ENCODE assay signal across 1 cellular context in the genomic region with DNA sequence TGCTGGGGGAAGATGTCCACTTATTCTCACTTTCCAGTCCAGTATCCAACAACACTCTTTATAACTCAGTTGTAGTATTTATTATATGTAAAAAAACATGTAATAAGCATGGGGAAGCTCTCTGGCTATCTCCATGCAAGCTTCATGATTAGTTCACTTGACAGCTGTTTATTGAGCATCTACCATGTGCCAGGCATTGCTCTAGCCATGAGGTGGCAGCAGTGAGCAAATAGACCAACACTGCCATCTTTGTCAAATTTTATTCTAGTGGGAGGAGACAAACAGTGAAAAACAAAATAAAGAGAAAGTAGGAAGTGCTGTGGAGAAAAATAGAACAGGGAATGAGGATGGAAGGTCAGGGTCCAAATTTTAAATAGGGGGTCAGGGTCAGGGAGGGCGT.
TF ChIP-seq lines count a peak whose summit lies in the region.

No MANE protein-coding gene starts in this region.

TF ChIP-seq in GM23338, 12 proteins besides CTCF, POLR2A, EP300 and RAD21 (continued from another document):
- TF ChIP-seq EZH2 (IDR thresholded peaks at IDR 0.05; ENCODE audit: low read depth, unreplicated experiment) (no peak), CREB1 (CRISPR knock-in tag; IDR thresholded peaks at IDR 0.05; ENCODE audit: low read depth) (no peak), NANOG (IDR thresholded peaks at IDR 0.05; ENCODE audit: borderline replicate concordance) (no peak), EZH2phosphoT487 (IDR thresholded peaks at IDR 0.05; ENCODE audit: unreplicated experiment) (no peak), STAT1 (IDR thresholded peaks at IDR 0.05; ENCODE audit: unreplicated experiment) (no peak)
- TF ChIP-seq, protein P1, sequence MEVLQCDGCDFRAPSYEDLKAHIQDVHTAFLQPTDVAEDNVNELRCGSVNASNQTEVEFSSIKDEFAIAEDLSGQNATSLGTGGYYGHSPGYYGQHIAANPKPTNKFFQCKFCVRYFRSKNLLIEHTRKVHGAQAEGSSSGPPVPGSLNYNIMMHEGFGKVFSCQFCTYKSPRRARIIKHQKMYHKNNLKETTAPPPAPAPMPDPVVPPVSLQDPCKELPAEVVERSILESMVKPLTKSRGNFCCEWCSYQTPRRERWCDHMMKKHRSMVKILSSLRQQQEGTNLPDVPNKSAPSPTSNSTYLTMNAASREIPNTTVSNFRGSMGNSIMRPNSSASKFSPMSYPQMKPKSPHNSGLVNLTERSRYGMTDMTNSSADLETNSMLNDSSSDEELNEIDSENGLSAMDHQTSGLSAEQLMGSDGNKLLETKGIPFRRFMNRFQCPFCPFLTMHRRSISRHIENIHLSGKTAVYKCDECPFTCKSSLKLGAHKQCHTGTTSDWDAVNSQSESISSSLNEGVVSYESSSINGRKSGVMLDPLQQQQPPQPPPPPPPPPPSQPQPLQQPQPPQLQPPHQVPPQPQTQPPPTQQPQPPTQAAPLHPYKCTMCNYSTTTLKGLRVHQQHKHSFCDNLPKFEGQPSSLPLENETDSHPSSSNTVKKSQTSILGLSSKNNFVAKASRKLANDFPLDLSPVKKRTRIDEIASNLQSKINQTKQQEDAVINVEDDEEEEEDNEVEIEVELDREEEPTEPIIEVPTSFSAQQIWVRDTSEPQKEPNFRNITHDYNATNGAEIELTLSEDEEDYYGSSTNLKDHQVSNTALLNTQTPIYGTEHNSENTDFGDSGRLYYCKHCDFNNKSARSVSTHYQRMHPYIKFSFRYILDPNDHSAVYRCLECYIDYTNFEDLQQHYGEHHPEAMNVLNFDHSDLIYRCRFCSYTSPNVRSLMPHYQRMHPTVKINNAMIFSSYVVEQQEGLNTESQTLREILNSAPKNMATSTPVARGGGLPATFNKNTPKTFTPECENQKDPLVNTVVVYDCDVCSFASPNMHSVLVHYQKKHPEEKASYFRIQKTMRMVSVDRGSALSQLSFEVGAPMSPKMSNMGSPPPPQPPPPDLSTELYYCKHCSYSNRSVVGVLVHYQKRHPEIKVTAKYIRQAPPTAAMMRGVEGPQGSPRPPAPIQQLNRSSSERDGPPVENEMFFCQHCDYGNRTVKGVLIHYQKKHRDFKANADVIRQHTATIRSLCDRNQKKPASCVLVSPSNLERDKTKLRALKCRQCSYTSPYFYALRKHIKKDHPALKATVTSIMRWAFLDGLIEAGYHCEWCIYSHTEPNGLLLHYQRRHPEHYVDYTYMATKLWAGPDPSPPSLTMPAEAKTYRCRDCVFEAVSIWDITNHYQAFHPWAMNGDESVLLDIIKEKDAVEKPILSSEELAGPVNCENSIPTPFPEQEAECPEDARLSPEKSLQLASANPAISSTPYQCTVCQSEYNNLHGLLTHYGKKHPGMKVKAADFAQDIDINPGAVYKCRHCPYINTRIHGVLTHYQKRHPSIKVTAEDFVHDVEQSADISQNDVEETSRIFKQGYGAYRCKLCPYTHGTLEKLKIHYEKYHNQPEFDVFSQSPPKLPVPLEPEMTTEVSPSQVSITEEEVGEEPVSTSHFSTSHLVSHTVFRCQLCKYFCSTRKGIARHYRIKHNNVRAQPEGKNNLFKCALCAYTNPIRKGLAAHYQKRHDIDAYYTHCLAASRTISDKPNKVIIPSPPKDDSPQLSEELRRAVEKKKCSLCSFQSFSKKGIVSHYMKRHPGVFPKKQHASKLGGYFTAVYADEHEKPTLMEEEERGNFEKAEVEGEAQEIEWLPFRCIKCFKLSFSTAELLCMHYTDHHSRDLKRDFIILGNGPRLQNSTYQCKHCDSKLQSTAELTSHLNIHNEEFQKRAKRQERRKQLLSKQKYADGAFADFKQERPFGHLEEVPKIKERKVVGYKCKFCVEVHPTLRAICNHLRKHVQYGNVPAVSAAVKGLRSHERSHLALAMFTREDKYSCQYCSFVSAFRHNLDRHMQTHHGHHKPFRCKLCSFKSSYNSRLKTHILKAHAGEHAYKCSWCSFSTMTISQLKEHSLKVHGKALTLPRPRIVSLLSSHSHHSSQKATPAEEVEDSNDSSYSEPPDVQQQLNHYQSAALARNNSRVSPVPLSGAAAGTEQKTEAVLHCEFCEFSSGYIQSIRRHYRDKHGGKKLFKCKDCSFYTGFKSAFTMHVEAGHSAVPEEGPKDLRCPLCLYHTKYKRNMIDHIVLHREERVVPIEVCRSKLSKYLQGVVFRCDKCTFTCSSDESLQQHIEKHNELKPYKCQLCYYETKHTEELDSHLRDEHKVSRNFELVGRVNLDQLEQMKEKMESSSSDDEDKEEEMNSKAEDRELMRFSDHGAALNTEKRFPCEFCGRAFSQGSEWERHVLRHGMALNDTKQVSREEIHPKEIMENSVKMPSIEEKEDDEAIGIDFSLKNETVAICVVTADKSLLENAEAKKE (CRISPR knock-in tag; IDR thresholded peaks at IDR 0.05), result no peak
